In the genomic region with DNA sequence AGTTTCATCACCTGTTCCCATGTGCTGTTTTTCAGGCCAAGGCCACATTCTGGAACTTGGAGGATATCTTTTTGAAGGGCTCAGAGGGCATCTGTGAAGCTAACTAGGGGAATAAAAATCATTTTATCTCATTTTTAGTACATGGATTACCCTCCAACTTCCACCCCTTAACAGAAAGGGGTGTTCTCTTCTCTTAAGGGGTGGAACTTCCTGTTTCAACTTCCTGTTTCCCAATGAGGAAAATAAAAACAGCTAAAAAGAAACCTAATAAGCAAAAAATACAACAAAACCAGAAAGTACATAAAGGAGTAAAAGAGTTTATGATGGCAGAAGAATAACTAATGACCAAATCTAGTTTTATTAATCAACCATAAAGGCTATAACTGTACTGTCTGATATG, we compare ENCODE assay signal across 18 cellular contexts.
"Had no signal": no experiment of that assay in that cellular context is flagged by ENCODE, and none has a peak within 500 bp of the region (broad histone marks: within the 10 kb centered on the region; RNA-seq: fewer than 3 reads in every experiment).

No MANE protein-coding gene starts in this region.

- H3K27ac ChIP-seq: ascending aorta, colonic mucosa, sigmoid colon, thoracic aorta, upper lobe of right lung had no signal

- H3K4me3 ChIP-seq: ascending aorta, colonic mucosa, lung, sigmoid colon, thoracic aorta, upper lobe of right lung had no signal

- H3K36me3 ChIP-seq: ascending aorta, colonic mucosa, sigmoid colon, thoracic aorta, upper lobe of right lung had no signal

- H3K4me1 ChIP-seq: ascending aorta, colonic mucosa, sigmoid colon, upper lobe of right lung had no signal

- ATAC-seq: activated T-cell treated with anti-CD3 and anti-CD28 coated beads, Interleukin-2, amount 50 U/mL, for 72 hours; left colon; natural killer cell; stimulated activated naive B cell treated with anti-CD40 and anti-IgM and Interleukin-4, amounts not matched to agents 10 μg/mL and 1 μg/mL and 100 μg/mL, for 72 hours; upper lobe of right lung had no signal

- DNase-seq: activated CD4-positive, CD25-positive, alpha-beta regulatory T cell treated with anti-CD3 and anti-CD28 coated beads, Interleukin-2, amount 50 U/mL, for 72 hours; activated CD8-positive, alpha-beta memory T cell treated with anti-CD3 and anti-CD28 coated beads for 24 hours; activated CD8-positive, alpha-beta memory T cell treated with anti-CD3 and anti-CD28 coated beads, Interleukin-2, amount 50 U/mL, for 48 hours; activated gamma-delta T cell; activated T-cell treated with anti-CD3 and anti-CD28 coated beads, Interleukin-2, amount 50 U/mL, for 72 hours; colonic mucosa; hypothalamus; islet precursor cell; left colon; natural killer cell; nucleus accumbens; posterior cingulate gyrus; sigmoid colon; stimulated activated naive B cell treated with anti-CD40 and anti-IgM and Interleukin-4, amounts not matched to agents 10 μg/mL and 1 μg/mL and 100 μg/mL, for 72 hours; upper lobe of right lung had no signal

- H3K9me3 ChIP-seq: ascending aorta, colonic mucosa, sigmoid colon, thoracic aorta, upper lobe of right lung had no signal

- H3K27me3 ChIP-seq: ascending aorta, colonic mucosa, sigmoid colon, upper lobe of right lung had no signal
